In the genomic region with DNA sequence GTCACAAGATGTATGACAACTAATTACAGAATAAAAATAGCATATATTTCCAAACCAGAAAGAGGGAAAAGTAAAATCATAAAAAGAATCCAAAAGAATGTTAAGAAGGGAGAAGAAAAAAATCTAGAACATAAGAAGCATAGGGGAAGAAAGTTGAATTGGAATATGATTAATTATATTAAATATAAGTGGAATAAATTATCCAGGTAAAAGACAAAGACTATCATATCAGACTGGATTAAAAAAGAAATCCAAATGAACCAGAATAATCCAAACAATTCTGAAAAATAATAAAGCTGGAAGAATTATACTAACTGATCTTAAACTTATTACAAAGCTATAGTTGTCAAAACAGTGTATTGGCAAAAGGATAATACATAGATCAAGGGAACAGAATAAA, we compare ENCODE assay signal across 22 cellular contexts.
"Had no signal": no experiment of that assay in that cellular context is flagged by ENCODE, and none has a peak within 500 bp of the region (broad histone marks: within the 10 kb centered on the region; RNA-seq: fewer than 3 reads in every experiment).

No MANE protein-coding gene starts in this region.

- H3K27ac ChIP-seq: KMS-11, SJSA1, SK-N-MC had no signal

- H3K4me1 ChIP-seq: SJSA1 had no signal

- DNase-seq: IMR-90, Kasumi-1, MM.1S, NCI-H1105, NCI-H1417, NCI-H146, NCI-H1694 treated with DMSO at 0.1 percent for 48 hours, NCI-H1930, NCI-H2081, NCI-H2107, NCI-H2227 treated with DMSO at 0.1 percent for 48 hours, NCI-H524, NCI-H69, NCI-H774, Right ventricle myocardium superior, RPMI8226, SIG-M5 had no signal

- ATAC-seq: HepG2 had no signal

- FAIRE-seq: HepG2, RCC 7860 had no signal

- H3K4me2 ChIP-seq: KMS-11 had no signal

- H3K4me3 ChIP-seq: SJSA1, SK-N-MC had no signal
